ENCODE assay signal across 7 cellular contexts in genomic region chr12:82357340-82357739, GRCh38. TPM values are rescaled to one million over a fixed set of nuclear protein-coding genes. Genes with fewer than 3 reads are reported as not detected.
DNase-seq lines count a peak whose midpoint lies in the region; ATAC-seq and TF ChIP-seq lines count a peak whose summit lies in the region.

No MANE protein-coding gene starts in this region.

- no peak for ATAC-seq in activated naive CD4-positive, alpha-beta T cell treated with anti-CD3 and anti-CD28 coated beads, Interleukin-2, amount 50 U/mL, for 72 hours
- ATAC-seq in stimulated activated naive B cell treated with anti-CD40 and anti-IgM and Interleukin-4, amounts not matched to agents 10 μg/mL and 1 μg/mL and 100 μg/mL, for 72 hours (replicated peaks), result no peak

- no peak for DNase-seq in HL-60 (ENCODE audit: low read depth in 1 of 2, low spot score in 1 of 2)
- no peak for DNase-seq in activated naive CD4-positive, alpha-beta T cell treated with anti-CD3 and anti-CD28 coated beads, Interleukin-2, amount 50 U/mL, for 72 hours (ENCODE audit: low spot score in 2 of 2)
- DNase-seq in immature natural killer cell, result no peak
- DNase-seq in stimulated activated naive B cell treated with anti-CD40 and anti-IgM and Interleukin-4, amounts not matched to agents 10 μg/mL and 1 μg/mL and 100 μg/mL, for 72 hours, result no peak
- DNase-seq in NCI-H526 treated with DMSO at 0.1 percent for 48 hours (lab: John Stamatoyannopoulos, UW), result no peak
- DNase-seq in stimulated activated CD8-positive, alpha-beta memory T cell treated with anti-CD3 and anti-CD28 coated beads, Interleukin-4, amount 100 ng/mL, for 48 hours, result no peak
- DNase-seq in kidney glomerular epithelial cell (lab: John Stamatoyannopoulos, UW), result no peak

- no peaks in the 10 kb centered on the region for H3K27me3 ChIP-seq in HL-60 (ENCODE audit: insufficient read depth, poor library complexity, severe bottlenecking)

- H3K4me3 Mint-ChIP-seq in immature natural killer cell, result peak overlapping the region; percentile 93 to 99 (median 95)
- peak overlapping the region; percentile 92 to 95 for H3K4me3 Mint-ChIP-seq in stimulated activated naive B cell treated with anti-CD40 and anti-IgM and Interleukin-4, amounts not matched to agents 10 μg/mL and 1 μg/mL and 100 μg/mL, for 72 hours

- H3K36me3 Mint-ChIP-seq in activated naive CD4-positive, alpha-beta T cell treated with anti-CD3 and anti-CD28 coated beads, Interleukin-2, amount 50 U/mL, for 72 hours, result peaks cover 34 to 38% of the 10 kb centered on the region in 2 donors
- H3K36me3 Mint-ChIP-seq in immature natural killer cell, result peaks cover 14 to 28% (median 15%) of the 10 kb centered on the region in 3 donors
- peaks cover 25 to 32% of the 10 kb centered on the region in 2 donors for H3K36me3 Mint-ChIP-seq in stimulated activated naive B cell treated with anti-CD40 and anti-IgM and Interleukin-4, amounts not matched to agents 10 μg/mL and 1 μg/mL and 100 μg/mL, for 72 hours

- peak overlapping the region; percentile 98 to 100 for H3K27ac Mint-ChIP-seq in activated naive CD4-positive, alpha-beta T cell treated with anti-CD3 and anti-CD28 coated beads, Interleukin-2, amount 50 U/mL, for 72 hours
- H3K27ac Mint-ChIP-seq in immature natural killer cell, result peak overlapping the region; percentile 98 to 99 (median 98)
- H3K27ac Mint-ChIP-seq in stimulated activated naive B cell treated with anti-CD40 and anti-IgM and Interleukin-4, amounts not matched to agents 10 μg/mL and 1 μg/mL and 100 μg/mL, for 72 hours, result peak overlapping the region; percentile 99

- H3K27ac ChIP-seq in HL-60 (replicated peaks), result peak overlapping the region; percentile 99

- H3K27me3 Mint-ChIP-seq in immature natural killer cell (ENCODE audit: low read depth in 3 of 3), result peaks cover 7 to 17% (median 9%) of the 10 kb centered on the region in 3 donors
- H3K27me3 Mint-ChIP-seq in stimulated activated naive B cell treated with anti-CD40 and anti-IgM and Interleukin-4, amounts not matched to agents 10 μg/mL and 1 μg/mL and 100 μg/mL, for 72 hours, result no peaks in the 10 kb centered on the region

- no peaks in the 10 kb centered on the region for H3K9me3 Mint-ChIP-seq in activated naive CD4-positive, alpha-beta T cell treated with anti-CD3 and anti-CD28 coated beads, Interleukin-2, amount 50 U/mL, for 72 hours
- no peaks in the 10 kb centered on the region for H3K9me3 Mint-ChIP-seq in immature natural killer cell
- H3K9me3 Mint-ChIP-seq in stimulated activated naive B cell treated with anti-CD40 and anti-IgM and Interleukin-4, amounts not matched to agents 10 μg/mL and 1 μg/mL and 100 μg/mL, for 72 hours, result no peaks in the 10 kb centered on the region

- no peak for TF ChIP-seq CTCF in HL-60 (IDR thresholded peaks at IDR 0.05; ENCODE audit: insufficient read depth, low read length)

- peak overlapping the region; percentile 96 for H3K4me3 ChIP-seq in HL-60 (replicated peaks; ENCODE audit: insufficient read depth, low read length)

- peaks cover 50 to 62% of the 10 kb centered on the region in 2 donors for H3K4me1 Mint-ChIP-seq in immature natural killer cell
- H3K4me1 Mint-ChIP-seq in stimulated activated naive B cell treated with anti-CD40 and anti-IgM and Interleukin-4, amounts not matched to agents 10 μg/mL and 1 μg/mL and 100 μg/mL, for 72 hours, result peaks cover 15 to 22% of the 10 kb centered on the region in 2 donors

RNA-seq across cellular contexts. Expression of gene CCDC59, which starts 0.8 kb away (rescaled TPM):
- total RNA-seq in activated naive CD4-positive, alpha-beta T cell treated with anti-CD3 and anti-CD28 coated beads, Interleukin-2, amount 50 U/mL, for 72 hours, result 10 to 100 TPM; 69.7 to 96.0 TPM
- polyA plus RNA-seq in immature natural killer cell, result 10 to 100 TPM; 74.4 to 94.0 (median 78.7) TPM

RNA-seq across cellular contexts. Expression of gene METTL25, which starts 1.0 kb away (rescaled TPM):
- total RNA-seq in activated naive CD4-positive, alpha-beta T cell treated with anti-CD3 and anti-CD28 coated beads, Interleukin-2, amount 50 U/mL, for 72 hours, result 1 to 10 TPM; 7.3 to 9.3 TPM
- polyA plus RNA-seq in immature natural killer cell, result 10 to 100 TPM; 10.3 to 15.7 (median 12.7) TPM
